25 cellular contexts compared by ENCODE assay signal in genomic region chr10:91035650-91036292, GRCh38.
"Had no signal": no experiment of that assay in that cellular context is flagged by ENCODE, and none has a peak within 500 bp of the region (broad histone marks: within the 10 kb centered on the region; RNA-seq: fewer than 3 reads in every experiment).

No MANE protein-coding gene starts in this region.

- H3K36me3 ChIP-seq: gastrocnemius medialis, left lung, neutrophil, prostate gland, sigmoid colon, tibial artery had no signal

- H3K27ac ChIP-seq: epithelial cell of prostate, left lung, neutrophil, parathyroid adenoma, prostate gland, sigmoid colon, testis had no signal

- H3K27me3 ChIP-seq: dorsolateral prefrontal cortex, gastrocnemius medialis, left lung, sigmoid colon, testis, tibial artery had no signal

- ATAC-seq: esophagus mucosa; gastrocnemius medialis; left lung; naive thymus-derived CD4-positive, alpha-beta T cell; right cardiac atrium; stimulated activated memory B cell treated with anti-CD40 and anti-IgM and Interleukin-4, amounts not matched to agents 10 μg/mL and 1 μg/mL and 100 μg/mL, for 72 hours; stimulated activated naive CD8-positive, alpha-beta T cell treated with anti-CD3 and anti-CD28 coated beads, Interleukin-15, Interleukin-2, amounts not matched to agents 100 U/mL and 50 U/mL, for 24 hours had no signal

- H3K4me3 ChIP-seq: gastrocnemius medialis, left lung, prostate gland, sigmoid colon, testis, tibial artery had no signal

- H3K4me3 Mint-ChIP-seq: endodermal cell; naive thymus-derived CD4-positive, alpha-beta T cell; nephron progenitor cell; stimulated activated memory B cell treated with anti-CD40 and anti-IgM and Interleukin-4, amounts not matched to agents 10 μg/mL and 1 μg/mL and 100 μg/mL, for 72 hours; type B pancreatic cell had no signal

- DNase-seq: dorsolateral prefrontal cortex; effector CD4-positive, alpha-beta T cell; endodermal cell; foreskin fibroblast; gastrocnemius medialis; head of caudate nucleus; left cardiac atrium; left lung; mesendoderm; midbrain; naive thymus-derived CD4-positive, alpha-beta T cell; nephron progenitor cell; right cardiac atrium; sigmoid colon; stimulated activated CD4-positive, alpha-beta T cell treated with anti-CD3 and anti-CD28 coated beads, Interleukin-4, amount 100 ng/mL, for 4 hours; stimulated activated naive CD8-positive, alpha-beta T cell treated with anti-CD3 and anti-CD28 coated beads, Interleukin-15, Interleukin-2, amounts not matched to agents 100 U/mL and 50 U/mL, for 24 hours; testis; tibial artery had no signal

- H3K36me3 Mint-ChIP-seq: stimulated activated memory B cell treated with anti-CD40 and anti-IgM and Interleukin-4, amounts not matched to agents 10 μg/mL and 1 μg/mL and 100 μg/mL, for 72 hours; type B pancreatic cell had no signal

- H3K9ac ChIP-seq: parathyroid adenoma had no signal

- H3K9me3 ChIP-seq: gastrocnemius medialis, left lung, neutrophil, prostate gland, sigmoid colon, testis, tibial artery had no signal

- H3K27ac Mint-ChIP-seq: endodermal cell; stimulated activated memory B cell treated with anti-CD40 and anti-IgM and Interleukin-4, amounts not matched to agents 10 μg/mL and 1 μg/mL and 100 μg/mL, for 72 hours; type B pancreatic cell had no signal

- H3K79me2 ChIP-seq: parathyroid adenoma had no signal

- H3K27me3 Mint-ChIP-seq: stimulated activated memory B cell treated with anti-CD40 and anti-IgM and Interleukin-4, amounts not matched to agents 10 μg/mL and 1 μg/mL and 100 μg/mL, for 72 hours had no signal

- H3K4me1 ChIP-seq: prostate gland, testis had no signal

- H3K9me3 Mint-ChIP-seq: endodermal cell; nephron progenitor cell; stimulated activated memory B cell treated with anti-CD40 and anti-IgM and Interleukin-4, amounts not matched to agents 10 μg/mL and 1 μg/mL and 100 μg/mL, for 72 hours; type B pancreatic cell had no signal
